17 cellular contexts compared by ENCODE assay signal in the genomic region with DNA sequence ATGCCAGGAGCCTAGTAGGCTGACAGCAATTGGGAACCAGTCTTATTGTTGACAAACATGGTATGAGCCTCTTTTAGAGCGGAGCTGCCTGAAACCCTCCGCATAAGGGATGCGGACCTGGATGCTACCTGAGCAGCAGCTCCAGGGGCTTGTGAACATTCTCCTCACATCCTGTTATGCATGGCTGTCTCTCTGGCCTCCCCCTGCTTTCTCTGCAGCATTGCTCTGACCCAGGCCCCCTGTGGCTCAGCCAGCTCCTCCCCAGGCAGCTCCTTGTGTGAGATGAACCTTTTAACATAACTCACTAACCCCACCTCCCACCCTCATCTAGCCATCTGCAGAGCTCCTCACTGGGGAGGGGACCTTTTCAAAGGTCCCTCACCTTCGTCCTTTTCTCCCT.
"Had no signal": no experiment of that assay in that cellular context is flagged by ENCODE, and none has a peak within 500 bp of the region (broad histone marks: within the 10 kb centered on the region; RNA-seq: fewer than 3 reads in every experiment).

No MANE protein-coding gene starts in this region.

- H3K4me3 Mint-ChIP-seq: activated CD4-positive, alpha-beta T cell treated with anti-CD3 and anti-CD28 coated beads, Interleukin-2, amount 10 ng/mL, durations not matched to agents 7 days and 5 days; activated naive CD4-positive, alpha-beta T cell treated with anti-CD3 and anti-CD28 coated beads, Interleukin-2, amount 10 ng/mL, durations not matched to agents 7 days and 5 days; memory B cell; neural crest cell; T-helper 1 cell treated with Interleukin-12 subunit alpha and Interleukin-12 subunit beta and Interleukin-4 antibody, amounts not matched to agents 30 μg/mL and 1 μg/mL, for 36 hours had no signal

- H3K9me3 ChIP-seq: left ventricle myocardium inferior, stomach, uterus had no signal

- H3K36me3 ChIP-seq: cardiac muscle cell, left ventricle myocardium inferior, stomach, uterus had no signal

- DNase-seq: activated CD4-positive, alpha-beta T cell treated with anti-CD3 and anti-CD28 coated beads, Interleukin-2, amount 10 ng/mL, durations not matched to agents 7 days and 5 days; activated CD4-positive, CD25-positive, alpha-beta regulatory T cell; activated naive CD4-positive, alpha-beta T cell treated with anti-CD3 and anti-CD28 coated beads, Interleukin-2, amount 10 ng/mL, durations not matched to agents 7 days and 5 days; erythroblast; glutamatergic neuron; left ventricle myocardium inferior; retina; stimulated activated CD4-positive, alpha-beta T cell treated with anti-CD3 and anti-CD28 coated beads, Interleukin-4, amount 100 ng/mL, for 4 hours; stomach; uterus had no signal

- H3K27me3 Mint-ChIP-seq: memory B cell had no signal

- H3K4me3 ChIP-seq: cardiac muscle cell, left ventricle myocardium inferior, skin epidermis, stomach, uterus had no signal

- H3K27ac Mint-ChIP-seq: activated CD4-positive, alpha-beta T cell treated with anti-CD3 and anti-CD28 coated beads, Interleukin-2, amount 10 ng/mL, durations not matched to agents 7 days and 5 days; activated naive CD4-positive, alpha-beta T cell treated with anti-CD3 and anti-CD28 coated beads, Interleukin-2, amount 10 ng/mL, durations not matched to agents 7 days and 5 days; activated T-helper 2 cell treated with anti-CD3 and anti-CD28 coated beads, Interferon-gamma antibody, Interleukin-2, Interleukin-4, amounts not matched to agents 10 μg/mL and 5 μg/mL and 100 μg/mL, durations not matched to agents 14 hours and 24 hours and 36 hours; memory B cell; T-helper 1 cell treated with Interleukin-12 subunit alpha and Interleukin-12 subunit beta and Interleukin-4 antibody, amounts not matched to agents 30 μg/mL and 1 μg/mL, for 36 hours had no signal

- H3K4me1 ChIP-seq: uterus had no signal

- H3K27me3 ChIP-seq: stomach, uterus had no signal

- H3K9me3 Mint-ChIP-seq: activated CD4-positive, alpha-beta T cell treated with anti-CD3 and anti-CD28 coated beads, Interleukin-2, amount 10 ng/mL, durations not matched to agents 7 days and 5 days; activated naive CD4-positive, alpha-beta T cell treated with anti-CD3 and anti-CD28 coated beads, Interleukin-2, amount 10 ng/mL, durations not matched to agents 7 days and 5 days; activated T-helper 2 cell treated with anti-CD3 and anti-CD28 coated beads, Interferon-gamma antibody, Interleukin-2, Interleukin-4, amounts not matched to agents 10 μg/mL and 5 μg/mL and 100 μg/mL, durations not matched to agents 14 hours and 24 hours and 36 hours; memory B cell; neural crest cell; T-helper 1 cell treated with Interleukin-12 subunit alpha and Interleukin-12 subunit beta and Interleukin-4 antibody, amounts not matched to agents 30 μg/mL and 1 μg/mL, for 36 hours had no signal

- H3K27ac ChIP-seq: cardiac muscle cell, left ventricle myocardium inferior, parathyroid adenoma, skin epidermis, stomach, uterus had no signal
